8 cellular contexts compared by ENCODE assay signal in the genomic region with DNA sequence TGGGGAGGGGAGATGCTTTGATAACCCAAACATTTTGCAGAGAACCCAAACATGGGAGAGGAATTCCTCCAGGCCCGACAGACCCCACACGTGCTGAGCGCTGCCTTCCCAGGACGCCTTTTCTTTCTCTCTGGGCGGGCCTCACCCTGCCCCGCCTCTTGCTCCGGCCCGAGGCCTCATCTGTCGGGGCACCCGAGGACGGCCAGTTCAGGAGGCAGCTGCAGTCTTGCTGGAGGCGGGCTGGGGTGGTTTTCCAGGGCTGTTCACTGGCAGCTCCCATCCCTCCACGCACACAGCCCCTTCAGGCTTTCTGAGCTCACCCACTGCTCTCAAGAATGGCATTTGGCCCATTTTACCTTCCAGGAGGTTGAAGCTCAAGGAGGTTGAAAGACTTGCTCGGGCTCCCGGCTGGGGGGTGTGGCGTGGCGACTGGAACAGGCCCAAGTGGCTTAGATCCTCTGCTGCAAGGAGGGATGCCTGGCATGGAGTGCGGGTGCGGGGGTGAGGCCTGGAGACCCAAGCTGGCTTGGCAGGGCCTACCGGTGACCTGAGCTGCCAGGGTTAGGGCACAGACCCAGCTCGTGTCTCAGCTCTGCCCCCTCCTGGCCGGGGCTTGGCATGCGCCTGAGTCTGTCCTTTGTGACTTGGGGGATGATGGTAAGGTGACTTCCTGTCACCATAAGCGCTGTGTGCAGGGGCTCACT.
DNase-seq lines count a peak whose midpoint lies in the region; ATAC-seq and TF ChIP-seq lines count a peak whose summit lies in the region.

No MANE protein-coding gene starts in this region.

- no peaks in the 10 kb centered on the region for H3K4me1 ChIP-seq in osteoblast (ENCODE audit: insufficient read depth, low read length)

- H3K9me3 Mint-ChIP-seq in activated T-cell treated with anti-CD3 and anti-CD28 coated beads, Interleukin-2, amount 50 U/mL, for 4 hours = no peaks in the 10 kb centered on the region

- H3K4me3 Mint-ChIP-seq in activated T-cell treated with anti-CD3 and anti-CD28 coated beads, Interleukin-2, amount 50 U/mL, for 4 hours = no peak overlapping the region
- H3K4me3 Mint-ChIP-seq in T-helper 17 cell = no peak overlapping the region

- no peak overlapping the region for H3K27ac ChIP-seq in osteoblast (ENCODE audit: low read depth, low read length)

- no peaks in the 10 kb centered on the region for H3K79me2 ChIP-seq in osteoblast (ENCODE audit: insufficient read depth, low read length)

- no peaks in the 10 kb centered on the region for H4K20me1 ChIP-seq in osteoblast (ENCODE audit: insufficient read depth, low read length)

- no peak overlapping the region for H3K4me2 ChIP-seq in osteoblast (ENCODE audit: insufficient read depth, low read length)

- peaks cover 2% of the 10 kb centered on the region for H3K27me3 ChIP-seq in osteoblast (ENCODE audit: insufficient read depth, low read length)

- H2AFZ ChIP-seq in osteoblast (ENCODE audit: low read length) = no peak overlapping the region

- no peak overlapping the region for H3K27ac Mint-ChIP-seq in T-helper 17 cell

- H3K4me1 Mint-ChIP-seq in activated T-cell treated with anti-CD3 and anti-CD28 coated beads, Interleukin-2, amount 50 U/mL, for 4 hours (ENCODE audit: low read depth) = no peaks in the 10 kb centered on the region
- H3K4me1 Mint-ChIP-seq in T-helper 17 cell = peaks cover 4% of the 10 kb centered on the region

- peak; percentile 65 to 66 for ATAC-seq in activated T-cell treated with anti-CD3 and anti-CD28 coated beads, Interleukin-2, amount 50 U/mL, for 4 hours
- ATAC-seq in T-helper 17 cell (no peak), GM21515 (IDR thresholded peaks at IDR 0.05; ENCODE audit: unreplicated experiment) (no peak)

- peaks cover 4% of the 10 kb centered on the region for H3K27me3 Mint-ChIP-seq in activated T-cell treated with anti-CD3 and anti-CD28 coated beads, Interleukin-2, amount 50 U/mL, for 4 hours (ENCODE audit: low read depth)
- peaks cover 9% of the 10 kb centered on the region for H3K27me3 Mint-ChIP-seq in T-helper 17 cell

- in situ Hi-C loops in GM13977 (cut with MboI; ENCODE audit: low pct_unique_long_range_greater_than_20kb, low sequenced_read_pairs, unreplicated experiment) = loop anchor here (10.0 kb wide), 1 partner anchor 141 kb away; a partner anchor contains a TSS

- no peaks in the 10 kb centered on the region for H3K9me3 ChIP-seq in osteoblast (ENCODE audit: low read depth, low read length)
- H3K9me3 ChIP-seq in T-helper 17 cell (ENCODE audit: control insufficient read depth, low read length, poor library complexity, severe bottlenecking) = no peaks in the 10 kb centered on the region

- DNase-seq in AG08395 (ENCODE audit: low spot score) = peak; percentile 67
- DNase-seq in GM13977 (ENCODE audit: low spot score) = peak; percentile 77
- peak; percentile 6 for DNase-seq in NCI-H345 treated with DMSO at 0.1 percent for 48 hours (lab: John Stamatoyannopoulos, UW; ENCODE audit: unreplicated experiment)
- no peak for DNase-seq in activated T-cell treated with anti-CD3 and anti-CD28 coated beads, Interleukin-2, amount 50 U/mL, for 4 hours
- DNase-seq in fibroblast of the conjunctiva (ENCODE audit: low read depth) = peak; percentile 10
- DNase-seq in osteoblast (ENCODE audit: insufficient read length, low spot score, missing footprints) = peak; percentile 96
- DNase-seq in T-helper 17 cell = no peak

- no peak overlapping the region for H3K4me3 ChIP-seq in osteoblast (ENCODE audit: insufficient read depth, low read length)

- no peaks in the 10 kb centered on the region for H3K36me3 Mint-ChIP-seq in activated T-cell treated with anti-CD3 and anti-CD28 coated beads, Interleukin-2, amount 50 U/mL, for 4 hours (ENCODE audit: insufficient read depth)
- peaks cover 2% of the 10 kb centered on the region for H3K36me3 Mint-ChIP-seq in T-helper 17 cell (ENCODE audit: low read depth)

- H3K36me3 ChIP-seq in osteoblast (ENCODE audit: insufficient read depth, low read length) = no peaks in the 10 kb centered on the region

- TF ChIP-seq CTCF in GM13977 (IDR thresholded peaks at IDR 0.05; ENCODE audit: extremely low read depth, insufficient read depth, missing control alignments) = peak; percentile 75
- peak; percentile 69 for TF ChIP-seq CTCF in osteoblast (IDR thresholded peaks at IDR 0.05; ENCODE audit: extremely low read depth, low read depth, low read length)

Comparison
In these comparisons a context has a peak if more than half of its experiments do, and no peak if none do; other contexts are left out.
1. DNase-seq: peak in AG08395 (single experiment), GM13977 (single experiment), NCI-H345 treated with DMSO at 0.1 percent for 48 hours (single experiment), fibroblast of the conjunctiva (single experiment) and osteoblast (single experiment); none in activated T-cell treated with anti-CD3 and anti-CD28 coated beads, Interleukin-2, amount 50 U/mL, for 4 hours (single experiment) and T-helper 17 cell (0 of 3).
2. ATAC-seq: peak in activated T-cell treated with anti-CD3 and anti-CD28 coated beads, Interleukin-2, amount 50 U/mL, for 4 hours (2 of 2); none in T-helper 17 cell (single experiment) and GM21515 (single experiment).